23 cellular contexts compared by ENCODE assay signal in the genomic region with DNA sequence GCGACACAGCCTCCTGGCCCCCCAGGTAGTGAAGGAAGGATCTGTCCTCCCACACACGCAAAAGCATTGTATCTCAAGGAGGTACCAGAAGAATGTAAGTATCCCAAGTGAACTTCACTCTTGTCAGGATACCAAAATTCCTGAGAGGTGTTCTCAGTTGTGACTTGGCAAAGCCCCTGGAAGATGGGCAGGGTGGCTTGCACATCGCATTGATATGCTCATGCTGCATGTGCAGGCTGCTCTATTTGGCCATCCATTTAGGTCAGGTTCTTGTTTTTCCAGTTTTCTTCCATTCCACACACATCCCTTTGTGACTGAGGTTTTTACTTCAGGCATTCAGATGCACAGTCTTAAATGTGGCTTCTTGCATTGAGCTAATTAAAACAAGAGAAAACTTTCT.
"Had no signal": no experiment of that assay in that cellular context is flagged by ENCODE, and none has a peak within 500 bp of the region (broad histone marks: within the 10 kb centered on the region; RNA-seq: fewer than 3 reads in every experiment).

No MANE protein-coding gene starts in this region.

- H3K27ac ChIP-seq: adrenal gland, left lung, ovary, right lobe of liver, stomach, upper lobe of right lung had no signal

- H3K27me3 ChIP-seq: adrenal gland, left lung, ovary, right lobe of liver, stomach, upper lobe of right lung had no signal

- ATAC-seq: left lung, mucosa of descending colon, right lobe of liver, upper lobe of right lung had no signal

- H3K4me1 ChIP-seq: adrenal gland, left lung, stomach, upper lobe of right lung had no signal

- H3K4me3 ChIP-seq: adrenal gland, left lung, mucosa of descending colon, ovary, right lobe of liver, stomach, upper lobe of right lung had no signal

- H3K36me3 ChIP-seq: adrenal gland, left lung, ovary, right lobe of liver, stomach, upper lobe of right lung had no signal

- H3K4me3 Mint-ChIP-seq: naive B cell had no signal

- H3K9me3 ChIP-seq: adrenal gland, left lung, mucosa of descending colon, ovary, right lobe of liver, stomach, upper lobe of right lung had no signal

- H3K27me3 Mint-ChIP-seq: naive B cell had no signal

- FAIRE-seq: astrocyte, islet of Langerhans, small intestine had no signal

- DNase-seq: activated CD4-positive, alpha-beta T cell treated with anti-CD3 and anti-CD28 coated beads for 48 hours; activated CD4-positive, CD25-positive, alpha-beta regulatory T cell; activated CD8-positive, alpha-beta memory T cell treated with anti-CD3 and anti-CD28 coated beads, Interleukin-2, amount 50 U/mL, for 48 hours; activated effector memory CD4-positive, alpha-beta T cell treated with Interleukin-2 at 50 U/mL for 16 hours; activated naive CD4-positive, alpha-beta T cell treated with anti-CD3 and anti-CD28 coated beads, Interleukin-2, amount 50 U/mL, for 16 hours; activated T-cell treated with anti-CD3 and anti-CD28 coated beads, Interleukin-2, amount 50 U/mL, for 48 hours; adrenal gland; effector CD4-positive, alpha-beta T cell; foreskin fibroblast; glutamatergic neuron; hippocampal formation; left lung; mucosa of descending colon; naive B cell; ovary; right lobe of liver; small intestine; stimulated activated CD4-positive, alpha-beta T cell treated with anti-CD3 and anti-CD28 coated beads, Interleukin-4, amount 100 ng/mL, for 1 hour; stomach; T1000; upper lobe of right lung had no signal

- H3K36me3 Mint-ChIP-seq: naive B cell had no signal
